Comparison of ENCODE assay signal across 11 cellular contexts in genomic region chr12:105083041-105083440, GRCh38. TPM values are rescaled to one million over a fixed set of nuclear protein-coding genes. Genes with fewer than 3 reads are reported as not detected.
A peak's percentile ranks its signal among the peaks of the same experiment; 100 is the strongest.
DNase-seq lines count a peak whose midpoint lies in the region; ATAC-seq, FAIRE-seq and TF ChIP-seq lines count a peak whose summit lies in the region.
"Had no signal": no experiment of that assay in that cellular context is flagged by ENCODE, and none has a peak within 500 bp of the region (broad histone marks: within the 10 kb centered on the region; RNA-seq: fewer than 3 reads in every experiment).

No MANE protein-coding gene starts in this region.

- CTCF ChIA-PET in A549 (lab: Yijun Ruan, JAX) = interaction anchor here (0.6 to 2.2 kb wide), 6 partner anchors 13 to 1116 kb away, joined by 3 to 7 read pairs (median 4); no protein-coding TSS in a partner anchor

- H3F3A ChIP-seq in GM23338 (replicated peaks; ENCODE audit: low read depth) = peaks cover 5% of the 10 kb centered on the region; the same call in 1 of the 2 replicates

- no peak for TF ChIP-seq EP300 in A549 (IDR thresholded peaks at IDR 0.05)

- H3K4me1 ChIP-seq in A549 (peaks cover 6% of the 10 kb centered on the region; the same call in 1 of the 3 replicates), GM23338 (ENCODE audit: insufficient read depth) (peaks cover 15% of the 10 kb centered on the region)

- H3K4me1 Mint-ChIP-seq in GM23338 = peaks cover 22% of the 10 kb centered on the region

- H3K9me3 Mint-ChIP-seq in GM23338 = peaks cover 4% of the 10 kb centered on the region; the same call in 1 of the 3 replicates

- in situ Hi-C loops in astrocyte of the cerebellum (cut with HindIII; ENCODE audit: low sequenced_read_pairs) = no loop called here

- H2AFZ ChIP-seq in GM23338 = no peak overlapping the region

- H3K27me3 Mint-ChIP-seq in GM23338 (ENCODE audit: insufficient read depth, low read depth, poor library complexity) = peaks cover 7% of the 10 kb centered on the region

- DNase-seq in A549 (ENCODE audit: low read depth in 1 of 2, low spot score in 1 of 2) = no peak
- peak; percentile 25 for DNase-seq in GM23338 (ENCODE audit: low spot score)
- DNase-seq in astrocyte of the cerebellum (ENCODE audit: low read depth) = no peak
- no peak for DNase-seq in NCI-H526 (lab: John Stamatoyannopoulos, UW)
- DNase-seq in HT-29 (ENCODE audit: low spot score) = no peak
- DNase-seq in DMS153 (lab: John Stamatoyannopoulos, UW) = no peak
- no peak for DNase-seq in NCI-H345 treated with DMSO at 0.1 percent for 48 hours (lab: John Stamatoyannopoulos, UW; ENCODE audit: unreplicated experiment)
- DNase-seq: activated CD8-positive, alpha-beta memory T cell treated with anti-CD3 and anti-CD28 coated beads, Interleukin-2, amount 10 ng/mL, durations not matched to agents 7 days and 5 days had no signal

- no peak for TF ChIP-seq CTCF in A549 (IDR thresholded peaks at IDR 0.05)
- TF ChIP-seq CTCF in GM23338 (conservative IDR thresholded peaks at IDR 0.05; ENCODE audit: low read depth in 2 of 2) = no peak
- TF ChIP-seq CTCF in astrocyte of the cerebellum (IDR thresholded peaks at IDR 0.05; ENCODE audit: low read depth, low read length, missing control alignments) = no peak

- FAIRE-seq in A549 (lab: Jason Lieb, UNC) = no peak
- FAIRE-seq: D721Med had no signal

- POLR2A ChIA-PET in A549 (lab: Yijun Ruan, JAX) = interaction anchor here (2.2 kb wide), 1 partner anchor 25 kb away, joined by 18 read pairs; the partner anchor contains the start of gene WASHC4

- no peak overlapping the region for H3K27ac Mint-ChIP-seq in GM23338
- H3K27ac Mint-ChIP-seq: activated CD8-positive, alpha-beta memory T cell treated with anti-CD3 and anti-CD28 coated beads, Interleukin-2, amount 10 ng/mL, durations not matched to agents 7 days and 5 days had no signal

- peak overlapping the region; percentile 77 to 89 for H3K27ac ChIP-seq in A549
- no peak overlapping the region for H3K27ac ChIP-seq in GM23338 (ENCODE audit: low read depth)

- H3K9me3 ChIP-seq in A549 = peaks cover 3% of the 10 kb centered on the region; the same call in 2 of the 3 replicates

- no peaks in the 10 kb centered on the region; the same call in 2 of the 3 replicates for H3K36me3 Mint-ChIP-seq in GM23338 (ENCODE audit: low read depth)
- H3K36me3 Mint-ChIP-seq: activated CD8-positive, alpha-beta memory T cell treated with anti-CD3 and anti-CD28 coated beads, Interleukin-2, amount 10 ng/mL, durations not matched to agents 7 days and 5 days had no signal

- H3K79me2 ChIP-seq in GM23338 (replicated peaks; ENCODE audit: insufficient read depth) = peaks cover 6% of the 10 kb centered on the region; the same call in 1 of the 2 replicates
- H3K79me2 ChIP-seq: parathyroid adenoma had no signal

- no peaks in the 10 kb centered on the region for H3K36me3 ChIP-seq in GM23338 (ENCODE audit: insufficient read depth)

- TF ChIP-seq RAD21 in A549 (conservative IDR thresholded peaks at IDR 0.05 in 1 of 2, IDR thresholded peaks at IDR 0.05 in 1 of 2) = no peak

- no peaks in the 10 kb centered on the region for H3K9me2 ChIP-seq in GM23338 (ENCODE audit: insufficient read depth)

- H3K4me3 ChIP-seq in A549 (peak overlapping the region; percentile 64), GM23338 (peak overlapping the region; percentile 83), astrocyte of the cerebellum (ENCODE audit: low read depth, low read length) (peak overlapping the region; percentile 47), iPS-11a (ENCODE audit: low read depth, low read length) (peak overlapping the region; percentile 65)

- H4K20me1 ChIP-seq in GM23338 (replicated peaks; ENCODE audit: insufficient read depth) = no peaks in the 10 kb centered on the region

- WGBS in A549 (ENCODE audit: missing lambda C conversion rate) = 70% methylated on average over 5 of the region's 5 CpGs

- TF ChIP-seq POLR2A in A549 (IDR thresholded peaks at IDR 0.05; ENCODE audit: low read length) = no peak

- H3K4me2 ChIP-seq in A549 = peak overlapping the region; percentile 88
- H3K4me2 ChIP-seq in GM23338 = peak overlapping the region; percentile 98

- H3K27me3 ChIP-seq in GM23338 (ENCODE audit: insufficient read depth) = no peaks in the 10 kb centered on the region

- peak overlapping the region; percentile 87 for H3K4me3 Mint-ChIP-seq in GM23338

- ATAC-seq in A549 (no peak), GM23338 (no peak)
- ATAC-seq: activated CD8-positive, alpha-beta memory T cell treated with anti-CD3 and anti-CD28 coated beads, Interleukin-2, amount 10 ng/mL, durations not matched to agents 7 days and 5 days had no signal

TF ChIP-seq in A549, 52 proteins besides CTCF, POLR2A, EP300 and RAD21 (continues in another document):
- TF ChIP-seq FOSB (CRISPR knock-in tag; IDR thresholded peaks at IDR 0.05) (no peak), ATOH8 (CRISPR knock-in tag; IDR thresholded peaks at IDR 0.05; ENCODE audit: low read depth) (no peak), BCL3 (IDR thresholded peaks at IDR 0.05) (no peak), ESRRA (IDR thresholded peaks at IDR 0.05; ENCODE audit: borderline replicate concordance, low read length) (no peak), RCOR1 (IDR thresholded peaks at IDR 0.05; ENCODE audit: low read depth, low read length) (no peak), TP53 (CRISPR knock-in tag; IDR thresholded peaks at IDR 0.05) (no peak), CBX2 (IDR thresholded peaks at IDR 0.05; ENCODE audit: borderline replicate concordance, low read depth) (no peak), CHD2 (IDR thresholded peaks at IDR 0.05; ENCODE audit: low read length, partially characterized antibody) (no peak)

TF ChIP-seq in GM23338, 12 proteins besides CTCF, POLR2A, EP300 and RAD21 (continues in another document):
- TF ChIP-seq CREB1 (CRISPR knock-in tag; IDR thresholded peaks at IDR 0.05; ENCODE audit: low read depth) (no peak), JUNB (IDR thresholded peaks at IDR 0.05; ENCODE audit: unreplicated experiment) (no peak), EZH2 (IDR thresholded peaks at IDR 0.05; ENCODE audit: low read depth, unreplicated experiment) (no peak), ZNF331 (CRISPR knock-in tag; IDR thresholded peaks at IDR 0.05; ENCODE audit: low read depth) (no peak), NANOG (IDR thresholded peaks at IDR 0.05; ENCODE audit: borderline replicate concordance) (no peak)

RNA-seq across cellular contexts. Expression of gene ALDH1L2, which starts 1.2 kb away (rescaled TPM):
- 25.2 and 28.1 TPM in 2 replicates for polyA plus RNA-seq in A549 (2011; rRNA removed)
- 2.2 and 2.6 TPM in 2 replicates for polyA plus RNA-seq in A549 (2012; cell fraction: cytosol; rRNA removed)
- polyA plus RNA-seq in A549 (2012; cell fraction: nucleus; rRNA removed) = 2.1 and 3.1 TPM in 2 replicates
- 2.4 to 2.8 TPM (median 2.8 TPM) in 3 replicates for polyA plus RNA-seq in A549 (2017; fragmentation: RNase III; extraction: RNeasy Plus Mini Kit Qiagen cat#74134 plus additional on column Dnase treatment)
- polyA minus RNA-seq in A549 (2011; rRNA and poly(A)+ RNA removed) = 12.6 and 13.9 TPM in 2 replicates
- 3.9 and 9.1 TPM in 2 replicates for total RNA-seq in GM23338 (2014; rRNA removed; shearing (Covaris generic))
- 3.4 and 5.8 TPM in 2 replicates for polyA plus RNA-seq in GM23338 (2016; fragmentation: Nextera tagmentation; extraction: Ambion mirVana)
- total RNA-seq in HT-29 (2014; rRNA removed; shearing (Covaris generic)) = not detected in 2 replicates

RNA-seq across cellular contexts. Expression of gene WASHC4, which starts 24.5 kb away (rescaled TPM):
- 51.5 and 67.6 TPM in 2 replicates for polyA plus RNA-seq in A549 (2011; rRNA removed)
- polyA plus RNA-seq in A549 (2012; cell fraction: cytosol; rRNA removed) = 7.6 and 9.3 TPM in 2 replicates
- polyA plus RNA-seq in A549 (2012; cell fraction: nucleus; rRNA removed) = 7.0 and 11.4 TPM in 2 replicates
- polyA plus RNA-seq in A549 (2017; fragmentation: RNase III; extraction: RNeasy Plus Mini Kit Qiagen cat#74134 plus additional on column Dnase treatment) = 25.1 to 26.5 TPM (median 26.3 TPM) in 3 replicates
- polyA minus RNA-seq in A549 (2011; rRNA and poly(A)+ RNA removed) = 33.5 and 39.9 TPM in 2 replicates
- 83.0 and 94.9 TPM in 2 replicates for total RNA-seq in GM23338 (2014; rRNA removed; shearing (Covaris generic))
- polyA plus RNA-seq in GM23338 (2016; fragmentation: Nextera tagmentation; extraction: Ambion mirVana) = 75.7 and 83.5 TPM in 2 replicates
- 17.5 and 21.5 TPM in 2 replicates for total RNA-seq in HT-29 (2014; rRNA removed; shearing (Covaris generic))
